ENCODE assay signal across 4 cellular contexts in the genomic region with DNA sequence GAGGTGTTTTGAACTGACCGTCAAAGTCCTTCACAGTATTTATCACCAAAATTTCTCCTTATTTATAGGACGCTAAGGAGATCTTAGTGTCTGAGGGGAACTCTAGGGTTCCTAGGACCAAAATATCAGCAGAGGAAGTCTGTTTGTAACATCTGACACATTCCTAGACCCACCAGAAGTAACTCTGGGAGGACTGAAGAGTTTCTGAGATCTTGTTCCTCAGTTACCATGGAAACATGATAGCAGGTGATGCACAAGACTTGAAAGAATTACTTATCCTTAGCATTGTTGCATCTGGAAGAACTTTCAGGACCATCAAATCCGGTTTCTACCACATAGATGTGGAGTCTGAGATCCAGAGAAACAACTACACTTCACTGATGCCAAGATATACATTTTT.
"Had no signal": no experiment of that assay in that cellular context is flagged by ENCODE, and none has a peak within 500 bp of the region (broad histone marks: within the 10 kb centered on the region; RNA-seq: fewer than 3 reads in every experiment).

No MANE protein-coding gene starts in this region.

- DNase-seq: H9, HCEC 1CT, IMR-90, KBM-7 had no signal
